ENCODE assay signal across 8 cellular contexts in genomic region chr2:50529600-50530218, GRCh38.
A peak's percentile ranks its signal among the peaks of the same experiment; 100 is the strongest.
DNase-seq lines count a peak whose midpoint lies in the region; ATAC-seq lines count a peak whose summit lies in the region.

No MANE protein-coding gene starts in this region.

- ATAC-seq in GM19372 (IDR thresholded peaks at IDR 0.05; ENCODE audit: low read depth, unreplicated experiment), result peak; percentile 88
- ATAC-seq in HG03342 (IDR thresholded peaks at IDR 0.05; ENCODE audit: unreplicated experiment), result peak; percentile 95
- ATAC-seq in left lobe of liver, result peak; percentile 89
- no peak for ATAC-seq in stimulated activated memory B cell treated with anti-CD40 and anti-IgM and Interleukin-4, amounts not matched to agents 10 μg/mL and 1 μg/mL and 100 μg/mL, for 72 hours

- peak; percentile 63 for DNase-seq in DMS 273 treated with DMSO at 0.1 percent for 48 hours (lab: John Stamatoyannopoulos, UW)
- DNase-seq in NCI-H446 treated with DMSO at 0.1 percent for 48 hours (lab: John Stamatoyannopoulos, UW), result peak; percentile 56
- peak; percentile 33 for DNase-seq in brain pericyte (ENCODE audit: low read depth, low spot score)
- DNase-seq in left lobe of liver (ENCODE audit: low spot score), result no peak
- DNase-seq in NK-92 treated with Interleukin-12 subunit alpha and Interleukin-12 subunit beta, amount 100 ng/mL, for 24 hours (lab: John Stamatoyannopoulos, UW), result no peak

- no peaks in the 10 kb centered on the region for H3K4me1 Mint-ChIP-seq in stimulated activated memory B cell treated with anti-CD40 and anti-IgM and Interleukin-4, amounts not matched to agents 10 μg/mL and 1 μg/mL and 100 μg/mL, for 72 hours

- no peaks in the 10 kb centered on the region for H3K9me3 Mint-ChIP-seq in stimulated activated memory B cell treated with anti-CD40 and anti-IgM and Interleukin-4, amounts not matched to agents 10 μg/mL and 1 μg/mL and 100 μg/mL, for 72 hours

- H3K27me3 Mint-ChIP-seq in stimulated activated memory B cell treated with anti-CD40 and anti-IgM and Interleukin-4, amounts not matched to agents 10 μg/mL and 1 μg/mL and 100 μg/mL, for 72 hours, result no peaks in the 10 kb centered on the region

- no peak overlapping the region for H3K27ac Mint-ChIP-seq in stimulated activated memory B cell treated with anti-CD40 and anti-IgM and Interleukin-4, amounts not matched to agents 10 μg/mL and 1 μg/mL and 100 μg/mL, for 72 hours

- H3K36me3 Mint-ChIP-seq in stimulated activated memory B cell treated with anti-CD40 and anti-IgM and Interleukin-4, amounts not matched to agents 10 μg/mL and 1 μg/mL and 100 μg/mL, for 72 hours, result no peaks in the 10 kb centered on the region

- H3K4me3 Mint-ChIP-seq in stimulated activated memory B cell treated with anti-CD40 and anti-IgM and Interleukin-4, amounts not matched to agents 10 μg/mL and 1 μg/mL and 100 μg/mL, for 72 hours, result no peak overlapping the region

Comparison
In these comparisons a context has a peak if more than half of its experiments do, and no peak if none do; other contexts are left out.
1. DNase-seq: peak in DMS 273 treated with DMSO at 0.1 percent for 48 hours (single experiment), NCI-H446 treated with DMSO at 0.1 percent for 48 hours (single experiment) and brain pericyte (single experiment); none in left lobe of liver (single experiment) and NK-92 treated with Interleukin-12 subunit alpha and Interleukin-12 subunit beta, amount 100 ng/mL, for 24 hours (single experiment).